Comparison of ENCODE assay signal across 7 cellular contexts in genomic region chr16:67936876-67937605, GRCh38.
DNase-seq lines count a peak whose midpoint lies in the region; FAIRE-seq and TF ChIP-seq lines count a peak whose summit lies in the region.

No MANE protein-coding gene starts in this region.

- peak overlapping the region; percentile 99 for H3K4me3 ChIP-seq in HAP-1
- H3K4me3 ChIP-seq in OCI-LY1 (ENCODE audit: low read depth, low read length, poor library complexity, severe bottlenecking) = peak overlapping the region; percentile 95

- H3K79me2 ChIP-seq in OCI-LY1 (ENCODE audit: insufficient read depth, low read length) = no peaks in the 10 kb centered on the region

- in situ Hi-C loops in HAP-1 (cut with MboI; ENCODE audit: low sequenced_read_pairs) = no loop called here

- no peaks in the 10 kb centered on the region for H3K9me2 ChIP-seq in OCI-LY1 (ENCODE audit: low read depth, low read length)

- no peaks in the 10 kb centered on the region for H4K20me1 ChIP-seq in OCI-LY1 (ENCODE audit: insufficient read depth, low read length)

- FAIRE-seq in GM18507 (lab: Jason Lieb, UNC) = peak; percentile 97

- H2AFZ ChIP-seq in OCI-LY1 (ENCODE audit: low read length) = no peak overlapping the region

- peaks cover 9% of the 10 kb centered on the region for H3K4me1 ChIP-seq in HAP-1
- H3K4me1 ChIP-seq in OCI-LY1 (ENCODE audit: insufficient read depth, low read length, severe bottlenecking) = peaks cover 46% of the 10 kb centered on the region

- peak overlapping the region; percentile 92 for H3K9ac ChIP-seq in OCI-LY1 (ENCODE audit: low read length)

- H3K4me2 ChIP-seq in OCI-LY1 (ENCODE audit: low read length) = peak overlapping the region; percentile 81

- no peaks in the 10 kb centered on the region for H3F3A ChIP-seq in OCI-LY1 (ENCODE audit: insufficient read depth, low read length)

- TF ChIP-seq CTCF in OCI-LY1 (IDR thresholded peaks at IDR 0.05; ENCODE audit: low read length) = no peak

- peak overlapping the region; percentile 93 for H3K27ac ChIP-seq in OCI-LY1 (ENCODE audit: low read depth, low read length, poor library complexity, severe bottlenecking)

- no peaks in the 10 kb centered on the region for H3K9me3 ChIP-seq in HAP-1
- H3K9me3 ChIP-seq in OCI-LY1 (ENCODE audit: low read length) = no peaks in the 10 kb centered on the region

- DNase-seq in GM18507 (ENCODE audit: extremely low spot score, insufficient read length, low read depth) = peak; percentile 79
- no peak for DNase-seq in HAP-1 (ENCODE audit: low spot score in 2 of 2)
- peak; percentile 69 for DNase-seq in activated naive CD8-positive, alpha-beta T cell treated with anti-CD3 and anti-CD28 coated beads, Interleukin-2, amount 50 U/mL, for 16 hours (ENCODE audit: low read depth, low spot score)
- peak; percentile 60 for DNase-seq in inferior parietal cortex (ENCODE audit: extremely low spot score)
- peak; percentile 67 to 79 for DNase-seq in stimulated activated CD4-positive, alpha-beta T cell treated with anti-CD3 and anti-CD28 coated beads, Interleukin-4, amount 100 ng/mL, for 4 hours
- no peak for DNase-seq in COR-L47 (lab: John Stamatoyannopoulos, UW)

- H3K27me3 ChIP-seq in HAP-1 (ENCODE audit: low read depth) (no peaks in the 10 kb centered on the region), OCI-LY1 (ENCODE audit: insufficient read depth, low read length) (no peaks in the 10 kb centered on the region)

- H3K36me3 ChIP-seq in HAP-1 (replicated peaks) (peaks cover 22% of the 10 kb centered on the region), OCI-LY1 (ENCODE audit: insufficient read depth, low read length) (peaks cover 19% of the 10 kb centered on the region; the same call in 1 of the 2 replicates)

Comparison
In these comparisons a context has a peak if more than half of its experiments do, and no peak if none do; other contexts are left out.
1. DNase-seq: peak in GM18507 (single experiment), activated naive CD8-positive, alpha-beta T cell treated with anti-CD3 and anti-CD28 coated beads, Interleukin-2, amount 50 U/mL, for 16 hours (single experiment), inferior parietal cortex (single experiment) and stimulated activated CD4-positive, alpha-beta T cell treated with anti-CD3 and anti-CD28 coated beads, Interleukin-4, amount 100 ng/mL, for 4 hours (2 of 2); none in HAP-1 (0 of 2) and COR-L47 (single experiment).